In the genomic region with DNA sequence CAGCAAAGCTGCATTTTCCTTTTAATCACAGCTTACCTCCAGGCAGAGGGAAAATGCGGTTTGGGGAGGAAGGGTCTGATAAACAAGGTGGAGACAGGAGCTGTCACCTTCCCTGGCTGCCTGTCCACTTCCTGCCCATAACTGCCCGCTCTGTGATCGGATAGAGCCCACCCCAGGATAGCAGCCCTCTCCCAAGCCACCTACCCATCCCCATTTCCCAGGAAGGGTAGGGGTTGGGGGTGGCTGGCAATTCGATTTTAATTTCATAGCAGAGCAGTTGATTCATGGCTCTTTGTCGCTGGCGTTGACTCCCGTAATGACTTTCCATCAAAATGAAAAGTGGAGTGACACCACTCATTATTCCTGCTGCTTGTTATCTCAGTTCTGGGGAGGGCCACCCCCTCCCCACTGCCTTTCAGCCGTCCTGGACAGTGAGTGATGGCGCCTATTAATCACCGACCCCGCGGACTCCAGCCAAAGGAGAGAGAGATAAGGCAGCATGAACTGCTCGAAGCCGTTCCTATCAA, we compare ENCODE assay signal across 1 cellular context.
A peak's percentile ranks its signal among the peaks of the same experiment; 100 is the strongest.
TF ChIP-seq lines count a peak whose summit lies in the region.

No MANE protein-coding gene starts in this region.

TF ChIP-seq in K562, 482 proteins besides CTCF, POLR2A, EP300 and RAD21 (continued from another document and continues in another):
- no peak for TF ChIP-seq TEAD2 (tag; IDR thresholded peaks at IDR 0.05)
- 0 out of 2 replicates have a peak, but pooled peaks have one; percentile 21 for TF ChIP-seq CAMTA2 (CRISPR knock-in tag; conservative IDR thresholded peaks at IDR 0.05)
- TF ChIP-seq FIP1L1 (IDR thresholded peaks at IDR 0.05; ENCODE audit: low read depth, low read length, poor library complexity, severe bottlenecking), result no peak
- TF ChIP-seq PTRF (tag; IDR thresholded peaks at IDR 0.05), result no peak
- no peak for TF ChIP-seq ZKSCAN8 (CRISPR knock-in tag; IDR thresholded peaks at IDR 0.05)
- TF ChIP-seq, protein P1, sequence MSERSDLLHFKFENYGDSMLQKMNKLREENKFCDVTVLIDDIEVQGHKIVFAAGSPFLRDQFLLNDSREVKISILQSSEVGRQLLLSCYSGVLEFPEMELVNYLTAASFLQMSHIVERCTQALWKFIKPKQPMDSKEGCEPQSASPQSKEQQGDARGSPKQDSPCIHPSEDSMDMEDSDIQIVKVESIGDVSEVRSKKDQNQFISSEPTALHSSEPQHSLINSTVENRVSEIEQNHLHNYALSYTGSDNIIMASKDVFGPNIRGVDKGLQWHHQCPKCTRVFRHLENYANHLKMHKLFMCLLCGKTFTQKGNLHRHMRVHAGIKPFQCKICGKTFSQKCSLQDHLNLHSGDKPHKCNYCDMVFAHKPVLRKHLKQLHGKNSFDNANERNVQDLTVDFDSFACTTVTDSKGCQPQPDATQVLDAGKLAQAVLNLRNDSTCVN (CRISPR knock-in tag; IDR thresholded peaks at IDR 0.05), result no peak
- no peak for TF ChIP-seq ZNF184 (CRISPR knock-in tag; IDR thresholded peaks at IDR 0.05)
- TF ChIP-seq, protein P2, sequence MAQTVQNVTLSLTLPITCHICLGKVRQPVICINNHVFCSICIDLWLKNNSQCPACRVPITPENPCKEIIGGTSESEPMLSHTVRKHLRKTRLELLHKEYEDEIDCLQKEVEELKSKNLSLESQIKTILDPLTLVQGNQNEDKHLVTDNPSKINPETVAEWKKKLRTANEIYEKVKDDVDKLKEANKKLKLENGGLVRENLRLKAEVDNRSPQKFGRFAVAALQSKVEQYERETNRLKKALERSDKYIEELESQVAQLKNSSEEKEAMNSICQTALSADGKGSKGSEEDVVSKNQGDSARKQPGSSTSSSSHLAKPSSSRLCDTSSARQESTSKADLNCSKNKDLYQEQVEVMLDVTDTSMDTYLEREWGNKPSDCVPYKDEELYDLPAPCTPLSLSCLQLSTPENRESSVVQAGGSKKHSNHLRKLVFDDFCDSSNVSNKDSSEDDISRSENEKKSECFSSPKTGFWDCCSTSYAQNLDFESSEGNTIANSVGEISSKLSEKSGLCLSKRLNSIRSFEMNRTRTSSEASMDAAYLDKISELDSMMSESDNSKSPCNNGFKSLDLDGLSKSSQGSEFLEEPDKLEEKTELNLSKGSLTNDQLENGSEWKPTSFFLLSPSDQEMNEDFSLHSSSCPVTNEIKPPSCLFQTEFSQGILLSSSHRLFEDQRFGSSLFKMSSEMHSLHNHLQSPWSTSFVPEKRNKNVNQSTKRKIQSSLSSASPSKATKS (CRISPR knock-in tag; IDR thresholded peaks at IDR 0.05), result no peak
- no peak for TF ChIP-seq ZBTB33 (CRISPR knock-in tag; IDR thresholded peaks at IDR 0.05)
- TF ChIP-seq MCM3 (IDR thresholded peaks at IDR 0.05), result no peak
- TF ChIP-seq GTF2F1 (IDR thresholded peaks at IDR 0.05; ENCODE audit: low read depth, low read length), result no peak
- no peak for TF ChIP-seq TFE3 (CRISPR knock-in tag; IDR thresholded peaks at IDR 0.05)
- TF ChIP-seq PCBP1 (IDR thresholded peaks at IDR 0.05; ENCODE audit: low read depth, low read length, poor library complexity, severe bottlenecking), result no peak
- TF ChIP-seq, protein P3, sequence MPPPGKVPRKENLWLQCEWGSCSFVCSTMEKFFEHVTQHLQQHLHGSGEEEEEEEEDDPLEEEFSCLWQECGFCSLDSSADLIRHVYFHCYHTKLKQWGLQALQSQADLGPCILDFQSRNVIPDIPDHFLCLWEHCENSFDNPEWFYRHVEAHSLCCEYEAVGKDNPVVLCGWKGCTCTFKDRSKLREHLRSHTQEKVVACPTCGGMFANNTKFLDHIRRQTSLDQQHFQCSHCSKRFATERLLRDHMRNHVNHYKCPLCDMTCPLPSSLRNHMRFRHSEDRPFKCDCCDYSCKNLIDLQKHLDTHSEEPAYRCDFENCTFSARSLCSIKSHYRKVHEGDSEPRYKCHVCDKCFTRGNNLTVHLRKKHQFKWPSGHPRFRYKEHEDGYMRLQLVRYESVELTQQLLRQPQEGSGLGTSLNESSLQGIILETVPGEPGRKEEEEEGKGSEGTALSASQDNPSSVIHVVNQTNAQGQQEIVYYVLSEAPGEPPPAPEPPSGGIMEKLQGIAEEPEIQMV (tag; conservative IDR thresholded peaks at IDR 0.05; ENCODE audit: low read depth), result no peak
- no peak for TF ChIP-seq ZNF24 (IDR thresholded peaks at IDR 0.05)
- no peak for TF ChIP-seq ETV6 (IDR thresholded peaks at IDR 0.05; ENCODE audit: borderline replicate concordance in 1 of 2, low read depth in 2 of 2, low read length in 1 of 2)
- TF ChIP-seq ETV6 (CRISPR knock-in tag; IDR thresholded peaks at IDR 0.05; ENCODE audit: borderline replicate concordance), result no peak
- no peak for TF ChIP-seq PYGO2 (tag; IDR thresholded peaks at IDR 0.05)
- no peak for TF ChIP-seq CC2D1A (IDR thresholded peaks at IDR 0.05)
- TF ChIP-seq ZNF23 (CRISPR knock-in tag; IDR thresholded peaks at IDR 0.05), result no peak
- no peak for TF ChIP-seq MTA2 (IDR thresholded peaks at IDR 0.05; ENCODE audit: low read depth)
- TF ChIP-seq NCOA1 (IDR thresholded peaks at IDR 0.05; ENCODE audit: low read depth), result no peak
- TF ChIP-seq CTBP1 (IDR thresholded peaks at IDR 0.05; ENCODE audit: borderline replicate concordance), result 0 out of 2 replicates have a peak, but pooled peaks have one; percentile 47
- no peak for TF ChIP-seq LCOR (CRISPR knock-in tag; IDR thresholded peaks at IDR 0.05)
- TF ChIP-seq, protein P4, sequence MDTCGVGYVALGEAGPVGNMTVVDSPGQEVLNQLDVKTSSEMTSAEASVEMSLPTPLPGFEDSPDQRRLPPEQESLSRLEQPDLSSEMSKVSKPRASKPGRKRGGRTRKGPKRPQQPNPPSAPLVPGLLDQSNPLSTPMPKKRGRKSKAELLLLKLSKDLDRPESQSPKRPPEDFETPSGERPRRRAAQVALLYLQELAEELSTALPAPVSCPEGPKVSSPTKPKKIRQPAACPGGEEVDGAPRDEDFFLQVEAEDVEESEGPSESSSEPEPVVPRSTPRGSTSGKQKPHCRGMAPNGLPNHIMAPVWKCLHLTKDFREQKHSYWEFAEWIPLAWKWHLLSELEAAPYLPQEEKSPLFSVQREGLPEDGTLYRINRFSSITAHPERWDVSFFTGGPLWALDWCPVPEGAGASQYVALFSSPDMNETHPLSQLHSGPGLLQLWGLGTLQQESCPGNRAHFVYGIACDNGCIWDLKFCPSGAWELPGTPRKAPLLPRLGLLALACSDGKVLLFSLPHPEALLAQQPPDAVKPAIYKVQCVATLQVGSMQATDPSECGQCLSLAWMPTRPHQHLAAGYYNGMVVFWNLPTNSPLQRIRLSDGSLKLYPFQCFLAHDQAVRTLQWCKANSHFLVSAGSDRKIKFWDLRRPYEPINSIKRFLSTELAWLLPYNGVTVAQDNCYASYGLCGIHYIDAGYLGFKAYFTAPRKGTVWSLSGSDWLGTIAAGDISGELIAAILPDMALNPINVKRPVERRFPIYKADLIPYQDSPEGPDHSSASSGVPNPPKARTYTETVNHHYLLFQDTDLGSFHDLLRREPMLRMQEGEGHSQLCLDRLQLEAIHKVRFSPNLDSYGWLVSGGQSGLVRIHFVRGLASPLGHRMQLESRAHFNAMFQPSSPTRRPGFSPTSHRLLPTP (IDR thresholded peaks at IDR 0.05; ENCODE audit: borderline replicate concordance, extremely low read depth, insufficient read length), result no peak
- TF ChIP-seq HOMEZ (CRISPR knock-in tag; IDR thresholded peaks at IDR 0.05), result no peak
- no peak for TF ChIP-seq ZNF76 (CRISPR knock-in tag; IDR thresholded peaks at IDR 0.05; ENCODE audit: borderline replicate concordance)
- TF ChIP-seq, protein P5, sequence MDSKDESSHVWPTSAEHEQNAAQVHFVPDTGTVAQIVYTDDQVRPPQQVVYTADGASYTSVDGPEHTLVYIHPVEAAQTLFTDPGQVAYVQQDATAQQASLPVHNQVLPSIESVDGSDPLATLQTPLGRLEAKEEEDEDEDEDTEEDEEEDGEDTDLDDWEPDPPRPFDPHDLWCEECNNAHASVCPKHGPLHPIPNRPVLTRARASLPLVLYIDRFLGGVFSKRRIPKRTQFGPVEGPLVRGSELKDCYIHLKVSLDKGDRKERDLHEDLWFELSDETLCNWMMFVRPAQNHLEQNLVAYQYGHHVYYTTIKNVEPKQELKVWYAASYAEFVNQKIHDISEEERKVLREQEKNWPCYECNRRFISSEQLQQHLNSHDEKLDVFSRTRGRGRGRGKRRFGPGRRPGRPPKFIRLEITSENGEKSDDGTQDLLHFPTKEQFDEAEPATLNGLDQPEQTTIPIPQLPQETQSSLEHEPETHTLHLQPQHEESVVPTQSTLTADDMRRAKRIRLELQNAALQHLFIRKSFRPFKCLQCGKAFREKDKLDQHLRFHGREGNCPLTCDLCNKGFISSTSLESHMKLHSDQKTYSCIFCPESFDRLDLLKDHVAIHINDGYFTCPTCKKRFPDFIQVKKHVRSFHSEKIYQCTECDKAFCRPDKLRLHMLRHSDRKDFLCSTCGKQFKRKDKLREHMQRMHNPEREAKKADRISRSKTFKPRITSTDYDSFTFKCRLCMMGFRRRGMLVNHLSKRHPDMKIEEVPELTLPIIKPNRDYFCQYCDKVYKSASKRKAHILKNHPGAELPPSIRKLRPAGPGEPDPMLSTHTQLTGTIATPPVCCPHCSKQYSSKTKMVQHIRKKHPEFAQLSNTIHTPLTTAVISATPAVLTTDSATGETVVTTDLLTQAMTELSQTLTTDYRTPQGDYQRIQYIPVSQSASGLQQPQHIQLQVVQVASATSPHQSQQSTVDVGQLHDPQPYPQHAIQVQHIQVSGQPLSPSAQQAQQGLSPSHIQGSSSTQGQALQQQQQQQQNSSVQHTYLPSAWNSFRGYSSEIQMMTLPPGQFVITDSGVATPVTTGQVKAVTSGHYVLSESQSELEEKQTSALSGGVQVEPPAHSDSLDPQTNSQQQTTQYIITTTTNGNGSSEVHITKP (IDR thresholded peaks at IDR 0.05; ENCODE audit: partially characterized antibody), result peak; percentile 50
- TF ChIP-seq POLR2G (IDR thresholded peaks at IDR 0.05; ENCODE audit: low read depth, low read length), result no peak
- TF ChIP-seq MAFK (IDR thresholded peaks at IDR 0.05; ENCODE audit: low read length), result no peak
- TF ChIP-seq TRIM24 (IDR thresholded peaks at IDR 0.05), result peak in 1 of 2 experiments; percentile 51; a peak in 2 of 4 replicates
- peak; percentile 75 for TF ChIP-seq SMARCA4 (IDR thresholded peaks at IDR 0.05)
- no peak for TF ChIP-seq RB1 (IDR thresholded peaks at IDR 0.05; ENCODE audit: low read depth)
- TF ChIP-seq GMEB1 (CRISPR knock-in tag; IDR thresholded peaks at IDR 0.05), result no peak
- TF ChIP-seq SRSF3 (IDR thresholded peaks at IDR 0.05; ENCODE audit: insufficient read depth, low read length), result no peak
- no peak for TF ChIP-seq ARID2 (IDR thresholded peaks at IDR 0.05)
- TF ChIP-seq, protein P6, sequence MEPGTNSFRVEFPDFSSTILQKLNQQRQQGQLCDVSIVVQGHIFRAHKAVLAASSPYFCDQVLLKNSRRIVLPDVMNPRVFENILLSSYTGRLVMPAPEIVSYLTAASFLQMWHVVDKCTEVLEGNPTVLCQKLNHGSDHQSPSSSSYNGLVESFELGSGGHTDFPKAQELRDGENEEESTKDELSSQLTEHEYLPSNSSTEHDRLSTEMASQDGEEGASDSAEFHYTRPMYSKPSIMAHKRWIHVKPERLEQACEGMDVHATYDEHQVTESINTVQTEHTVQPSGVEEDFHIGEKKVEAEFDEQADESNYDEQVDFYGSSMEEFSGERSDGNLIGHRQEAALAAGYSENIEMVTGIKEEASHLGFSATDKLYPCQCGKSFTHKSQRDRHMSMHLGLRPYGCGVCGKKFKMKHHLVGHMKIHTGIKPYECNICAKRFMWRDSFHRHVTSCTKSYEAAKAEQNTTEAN (CRISPR knock-in tag; IDR thresholded peaks at IDR 0.05), result no peak
- no peak for TF ChIP-seq RFX1 (IDR thresholded peaks at IDR 0.05)
